In genomic region chr10:3802526-3803002, GRCh38 we compare ENCODE assay signal across 25 cellular contexts. TPM values are rescaled to one million over a fixed set of nuclear protein-coding genes. Genes with fewer than 3 reads are reported as not detected.
DNase-seq lines count a peak whose midpoint lies in the region; ATAC-seq, FAIRE-seq and TF ChIP-seq lines count a peak whose summit lies in the region.
"Had no signal": no experiment of that assay in that cellular context is flagged by ENCODE, and none has a peak within 500 bp of the region (broad histone marks: within the 10 kb centered on the region; RNA-seq: fewer than 3 reads in every experiment).

No MANE protein-coding gene starts in this region.

- no peak overlapping the region; the same call in 1 of the 2 replicates for H4K8ac ChIP-seq in H1 (ENCODE audit: extremely low read depth, insufficient read depth, low read length)
- H4K8ac ChIP-seq in trophoblast cell (ENCODE audit: low read depth, low read length), result no peak overlapping the region

- no peak overlapping the region for H3K4me3 ChIP-seq in CD4-positive, alpha-beta memory T cell (ENCODE audit: low read length in 2 of 2)
- H3K4me3 ChIP-seq in H1 (ENCODE audit: extremely low read depth in 1 of 4, insufficient read depth in 2 of 4, low read depth in 3 of 4, low read length in 4 of 4) (no peak overlapping the region), trophoblast cell (ENCODE audit: low read depth, low read length) (no peak overlapping the region), H7 (ENCODE audit: insufficient read depth, low read depth, low read length) (no peak overlapping the region)
- H3K4me3 ChIP-seq: suprapubic skin, vagina had no signal

- H3K14ac ChIP-seq in H1 (ENCODE audit: insufficient read length), result no peak overlapping the region
- H3K14ac ChIP-seq in trophoblast cell (ENCODE audit: low read length), result peak overlapping the region; percentile 16

- CTCF ChIA-PET in CD4-positive, alpha-beta memory T cell (lab: Charles Lee; ENCODE audit: partially characterized antibody), result interaction anchor here (0.6 to 0.7 kb wide), 2 partner anchors 9 to 10 kb away, joined by 3 read pairs; no protein-coding TSS in a partner anchor
- CTCF ChIA-PET in H1 (lab: Charles Lee; ENCODE audit: partially characterized antibody), result no interaction called here

- H2BK20ac ChIP-seq in H1 (ENCODE audit: low read length), result peak overlapping the region; percentile 27; the same call in 1 of the 2 replicates

- H4K20me1 ChIP-seq in H1 (replicated peaks in 1 of 2; ENCODE audit: control insufficient read depth in 1 of 2, insufficient read depth in 2 of 2, low read length in 2 of 2), result no peaks in the 10 kb centered on the region

- FAIRE-seq in HTR-8/SVneo (lab: Jason Lieb, UNC), result peak; percentile 80
- FAIRE-seq in H1 (lab: Jason Lieb, UNC), result no peak
- FAIRE-seq: D721Med had no signal

- H3K4me1 Mint-ChIP-seq in CD4-positive, alpha-beta memory T cell, result peaks cover 36 to 69% (median 60%) of the 10 kb centered on the region in 4 donors
- H3K4me1 Mint-ChIP-seq: CD14-positive monocyte had no signal

- H2AK5ac ChIP-seq in H1 (ENCODE audit: low read depth, low read length) (peak overlapping the region; percentile 97; the same call in 1 of the 2 replicates), trophoblast cell (ENCODE audit: low read length) (peak overlapping the region; percentile 45)

- H3K56ac ChIP-seq in H1 (replicated peaks; ENCODE audit: insufficient read length, low read depth, low read length), result no peak overlapping the region

- intact Hi-C loops in CD4-positive, alpha-beta memory T cell (cut with micrococcal nuclease), result no loop called here

- peak overlapping the region; percentile 62; the same call in 1 of the 2 replicates for H2BK12ac ChIP-seq in H1 (ENCODE audit: low read depth, low read length)
- peak overlapping the region; percentile 37 for H2BK12ac ChIP-seq in trophoblast cell (ENCODE audit: low read length)

- no peak overlapping the region for H2AFZ ChIP-seq in H1 (ENCODE audit: low read length)
- H2AFZ ChIP-seq in trophoblast cell (ENCODE audit: insufficient read depth, low read length, poor library complexity), result no peak overlapping the region

- H3K27me3 Mint-ChIP-seq in CD4-positive, alpha-beta memory T cell, result no peaks in the 10 kb centered on the region
- H3K27me3 Mint-ChIP-seq: naive thymus-derived CD8-positive, alpha-beta T cell; stimulated activated memory B cell treated with anti-CD40 and anti-IgM and Interleukin-4, amounts not matched to agents 10 μg/mL and 1 μg/mL and 100 μg/mL, for 72 hours had no signal

- TF ChIP-seq EP300 in H1 (IDR thresholded peaks at IDR 0.05; ENCODE audit: borderline replicate concordance in 1 of 2, low read depth in 2 of 2, low read length in 2 of 2), result no peak

- H3K27ac Mint-ChIP-seq in CD4-positive, alpha-beta memory T cell, result no peak overlapping the region
- H3K27ac Mint-ChIP-seq: dendritic cell treated with granulocyte-macrophage colony-stimulating factor and Interleukin-4, amounts not matched to agents 40 ng/mL and 50 ng/mL, for 4 days; mesothelial cell of epicardium; stimulated activated memory B cell treated with anti-CD40 and anti-IgM and Interleukin-4, amounts not matched to agents 10 μg/mL and 1 μg/mL and 100 μg/mL, for 72 hours had no signal

- H3K27ac ChIP-seq in CD4-positive, alpha-beta memory T cell (ENCODE audit: low read depth, low read length), result peak overlapping the region; percentile 99
- no peak overlapping the region for H3K27ac ChIP-seq in H1 (ENCODE audit: low read depth, low read length)
- H3K27ac ChIP-seq in trophoblast cell (ENCODE audit: low read depth, low read length), result no peak overlapping the region
- H3K27ac ChIP-seq: WERI-Rb-1 had no signal

- peaks cover 94% of the 10 kb centered on the region for H3K4me1 ChIP-seq in CD4-positive, alpha-beta memory T cell (ENCODE audit: insufficient read depth, low read length)
- H3K4me1 ChIP-seq in H1 (replicated peaks in 1 of 4; ENCODE audit: control insufficient read depth in 3 of 4, insufficient read depth in 4 of 4, low read length in 3 of 4), result peaks cover 2 to 6% (median 2%) of the 10 kb centered on the region in 4 experiments; a peak in 1 of 7 replicates
- H3K4me1 ChIP-seq in trophoblast cell (ENCODE audit: control insufficient read depth in 1 of 2, insufficient read depth in 2 of 2, low read length in 2 of 2), result peaks cover 14 to 20% of the 10 kb centered on the region in 2 experiments

- H3K18ac ChIP-seq in H1 (ENCODE audit: extremely low read depth, low read length) (no peak overlapping the region), trophoblast cell (ENCODE audit: low read length) (peak overlapping the region; percentile 4)

- no peak overlapping the region for H3K4me3 Mint-ChIP-seq in CD4-positive, alpha-beta memory T cell
- H3K4me3 Mint-ChIP-seq: dendritic cell treated with granulocyte-macrophage colony-stimulating factor and Interleukin-4, amounts not matched to agents 40 ng/mL and 50 ng/mL, for 4 days; mesothelial cell of epicardium; stimulated activated memory B cell treated with anti-CD40 and anti-IgM and Interleukin-4, amounts not matched to agents 10 μg/mL and 1 μg/mL and 100 μg/mL, for 72 hours had no signal

- H3K9ac ChIP-seq in H1 (replicated peaks in 1 of 4; ENCODE audit: extremely low read depth in 1 of 4, low read depth in 3 of 4, low read length in 3 of 4), result peak overlapping the region in 1 of 4 experiments; percentile 30; a peak in 1 of 7 replicates
- H3K9ac ChIP-seq in trophoblast cell (ENCODE audit: low read length), result no peak overlapping the region

- H3K9me3 ChIP-seq in CD4-positive, alpha-beta memory T cell (ENCODE audit: control insufficient read depth in 1 of 2, low read length in 2 of 2), result no peaks in the 10 kb centered on the region
- H3K9me3 ChIP-seq in H1 (ENCODE audit: insufficient read depth in 2 of 2, low read depth in 1 of 2, low read length in 1 of 2) (no peaks in the 10 kb centered on the region), trophoblast cell (ENCODE audit: insufficient read depth, low read depth, low read length) (no peaks in the 10 kb centered on the region)
- H3K9me3 ChIP-seq: suprapubic skin, vagina had no signal

- no peak overlapping the region for H4K5ac ChIP-seq in H1 (ENCODE audit: insufficient read length, low read depth, low read length)

- no peak for TF ChIP-seq RAD21 in H1 (IDR thresholded peaks at IDR 0.05 in 1 of 2, conservative IDR thresholded peaks at IDR 0.05 in 1 of 2; ENCODE audit: low read depth in 2 of 2, low read length in 2 of 2)

- H3K4me2 ChIP-seq in H1 (ENCODE audit: insufficient read depth in 1 of 2, low read depth in 2 of 2, low read length in 2 of 2) (no peak overlapping the region), trophoblast cell (ENCODE audit: low read length) (no peak overlapping the region)

- H3K4ac ChIP-seq in H1 (replicated peaks; ENCODE audit: insufficient read length, low read depth, low read length) (peak overlapping the region; percentile 62), trophoblast cell (ENCODE audit: low read depth, low read length) (no peak overlapping the region)

- no peak overlapping the region for H4K12ac ChIP-seq in trophoblast cell (ENCODE audit: low read depth, low read length)

- H2BK5ac ChIP-seq in H1 (ENCODE audit: low read depth, low read length) (peak overlapping the region; percentile 26; the same call in 1 of the 2 replicates), trophoblast cell (ENCODE audit: low read depth, low read length, poor library complexity) (no peak overlapping the region)

- no peak for DNase-seq in CD4-positive, alpha-beta memory T cell
- no peak for DNase-seq in HTR-8/SVneo (ENCODE audit: insufficient read length, low spot score)
- DNase-seq in H1 (ENCODE audit: low read depth in 1 of 2, low spot score in 2 of 2), result no peak
- DNase-seq in trophoblast cell, result no peak
- DNase-seq in NCI-H1930 (lab: John Stamatoyannopoulos, UW), result no peak
- no peak for DNase-seq in NCI-H1048 (lab: John Stamatoyannopoulos, UW)
- no peak for DNase-seq in H7
- DNase-seq: activated CD4-positive, alpha-beta T cell treated with anti-CD3 and anti-CD28 coated beads, Interleukin-2, amount 50 U/mL, for 4 hours; head of caudate nucleus; naive thymus-derived CD8-positive, alpha-beta T cell; NCI-H187; occipital lobe; RPMI8226; stimulated activated CD4-positive, alpha-beta T cell treated with anti-CD3 and anti-CD28 coated beads, Interleukin-4, amount 100 ng/mL, for 1 hour had no signal

- ATAC-seq in GM21526 (IDR thresholded peaks at IDR 0.05; ENCODE audit: low FRiP score, unreplicated experiment), result no peak
- ATAC-seq: activated naive CD4-positive, alpha-beta T cell treated with anti-CD3 and anti-CD28 coated beads, Interleukin-2, amount 50 U/mL, for 72 hours; naive thymus-derived CD8-positive, alpha-beta T cell; stimulated activated memory B cell treated with anti-CD40 and anti-IgM and Interleukin-4, amounts not matched to agents 10 μg/mL and 1 μg/mL and 100 μg/mL, for 72 hours had no signal

- WGBS in H1 (ENCODE audit: extremely low coverage in 1 of 2, insufficient coverage in 1 of 2, insufficient read length in 1 of 2, insufficient replicate concordance in 2 of 2, low coverage in 1 of 2, low lambda C conversion rate in 2 of 2, missing lambda C conversion rate in 1 of 2), 2 experiments, result 84% methylated on average over 4 of the region's 4 CpGs; no CpG with 5 or more reads in 1 of the 2 experiments
- WGBS in trophoblast cell (ENCODE audit: extremely low coverage, insufficient coverage, insufficient read length), result no CpG with 5 or more reads among the region's 4 CpGs

- no peaks in the 10 kb centered on the region for H3K36me3 ChIP-seq in CD4-positive, alpha-beta memory T cell (ENCODE audit: insufficient read depth, low read length)
- H3K36me3 ChIP-seq in H1 (ENCODE audit: control insufficient read depth in 2 of 4, insufficient read depth in 4 of 4, low read length in 3 of 4) (no peaks in the 10 kb centered on the region; a peak in 1 of 8 replicates), trophoblast cell (ENCODE audit: control insufficient read depth in 1 of 2, insufficient read depth in 2 of 2, low read length in 2 of 2) (no peaks in the 10 kb centered on the region), H7 (replicated peaks; ENCODE audit: control insufficient read depth, insufficient read depth, low read length) (no peaks in the 10 kb centered on the region)
- H3K36me3 ChIP-seq: suprapubic skin, vagina, WERI-Rb-1 had no signal

- peaks cover 6% of the 10 kb centered on the region; the same call in 1 of the 2 replicates for H3K23me2 ChIP-seq in H1 (ENCODE audit: low read depth, low read length)

- H3K36me3 Mint-ChIP-seq in CD4-positive, alpha-beta memory T cell, result peaks cover 0 to 3% of the 10 kb centered on the region in 2 donors
- H3K36me3 Mint-ChIP-seq: naive thymus-derived CD8-positive, alpha-beta T cell; stimulated activated memory B cell treated with anti-CD40 and anti-IgM and Interleukin-4, amounts not matched to agents 10 μg/mL and 1 μg/mL and 100 μg/mL, for 72 hours had no signal

- H3K27me3 ChIP-seq in CD4-positive, alpha-beta memory T cell (ENCODE audit: insufficient read depth, low read length), result no peaks in the 10 kb centered on the region
- no peaks in the 10 kb centered on the region for H3K27me3 ChIP-seq in H1 (replicated peaks in 1 of 4; ENCODE audit: control insufficient read depth in 3 of 4, extremely low read depth in 1 of 4, insufficient read depth in 3 of 4, low read length in 3 of 4)
- no peaks in the 10 kb centered on the region for H3K27me3 ChIP-seq in trophoblast cell (ENCODE audit: insufficient read depth, low read length)
- no peaks in the 10 kb centered on the region for H3K27me3 ChIP-seq in H7 (ENCODE audit: control insufficient read depth, insufficient read depth, low read length)
- H3K27me3 ChIP-seq: suprapubic skin, vagina had no signal

- H3K9me3 Mint-ChIP-seq in CD4-positive, alpha-beta memory T cell, result no peaks in the 10 kb centered on the region
- H3K9me3 Mint-ChIP-seq: CD14-positive monocyte; dendritic cell treated with granulocyte-macrophage colony-stimulating factor and Interleukin-4, amounts not matched to agents 40 ng/mL and 50 ng/mL, for 4 days; naive thymus-derived CD8-positive, alpha-beta T cell; stimulated activated memory B cell treated with anti-CD40 and anti-IgM and Interleukin-4, amounts not matched to agents 10 μg/mL and 1 μg/mL and 100 μg/mL, for 72 hours; T-helper 2 cell treated with Interferon-gamma antibody and Interleukin-4, amounts not matched to agents 5 μg/mL and 100 μg/mL, for 36 hours had no signal

- no peak for TF ChIP-seq POLR2A in H1 (IDR thresholded peaks at IDR 0.05; ENCODE audit: control extremely low read depth in 1 of 2, low read depth in 2 of 2, low read length in 2 of 2)

- H2BK120ac ChIP-seq in H1 (replicated peaks; ENCODE audit: low read depth, low read length), result no peak overlapping the region
- peak overlapping the region; percentile 17 for H2BK120ac ChIP-seq in trophoblast cell (ENCODE audit: insufficient read depth, low read length, poor library complexity)

- H3K79me1 ChIP-seq in H1 (ENCODE audit: low read depth, low read length) (no peaks in the 10 kb centered on the region), trophoblast cell (ENCODE audit: low read length) (peaks cover 33% of the 10 kb centered on the region)

- no peak for TF ChIP-seq CTCF in H1 (IDR thresholded peaks at IDR 0.05; ENCODE audit: control extremely low read depth in 1 of 3, insufficient read depth in 1 of 3, low read depth in 1 of 3, low read length in 3 of 3)

- POLR2A ChIA-PET in CD4-positive, alpha-beta memory T cell (lab: Charles Lee; ENCODE audit: partially characterized antibody), result interaction anchor here (1.0 to 6.2 kb wide), 3 partner anchors 8 to 19 kb away, joined by 4 to 327 read pairs (median 13); partner anchors contain the start of gene KLF6
- POLR2A ChIA-PET in H1 (lab: Charles Lee; ENCODE audit: partially characterized antibody), result interaction anchor here (2.5 kb wide), 1 partner anchor 17 kb away, joined by 9 read pairs; the partner anchor contains the start of gene KLF6

- H4K91ac ChIP-seq in H1 (replicated peaks; ENCODE audit: insufficient read length, low read length) (peak overlapping the region; percentile 48), trophoblast cell (ENCODE audit: low read depth, low read length) (peak overlapping the region; percentile 1)

- H3K23ac ChIP-seq in H1 (ENCODE audit: insufficient read length) (no peak overlapping the region), trophoblast cell (ENCODE audit: low read length) (peak overlapping the region; percentile 14)

- H3K79me2 ChIP-seq in H1 (ENCODE audit: control insufficient read depth in 1 of 2, insufficient read depth in 2 of 2, low read length in 2 of 2) (no peaks in the 10 kb centered on the region), trophoblast cell (ENCODE audit: control insufficient read depth, insufficient read depth, low read length, poor library complexity) (peaks cover 3% of the 10 kb centered on the region)

- H2BK15ac ChIP-seq in H1 (ENCODE audit: low read length), result peak overlapping the region; percentile 8; the same call in 1 of the 2 replicates

RNA-seq across cellular contexts. Expression of gene KLF6, which starts 17.6 kb away (rescaled TPM):
- 100 to 1,000 TPM; 291 to 311 TPM for total RNA-seq in CD4-positive, alpha-beta memory T cell
- 100 to 1,000 TPM; 814 to 865 TPM for polyA plus RNA-seq in CD4-positive, alpha-beta memory T cell
- 19.5 and 23.0 TPM in 2 replicates for total RNA-seq in H1 (2021; fragmentation: NEBNext Ultra II Directional; extraction: Animal tissue kit (Norgen Biotek cat#: 25700))
- polyA plus RNA-seq in H1 (2011; rRNA removed), result 5.7 and 10.1 TPM in 2 replicates
- polyA plus RNA-seq in H1 (2011; cell fraction: cytosol; rRNA removed), result 8.9 TPM
- 19.0 TPM for polyA plus RNA-seq in H1 (2011; cell fraction: nucleus; rRNA removed)
- 9.4 to 16.4 TPM (median 12.4 TPM) in 4 replicates for polyA plus RNA-seq in H1 (2012, experiment 1 of 2)
- polyA plus RNA-seq in H1 (2012, experiment 2 of 2), result 4.0 TPM
- polyA plus RNA-seq in H1 (2013, experiment 1 of 2), result 9.9 TPM
- 10.1 TPM for polyA plus RNA-seq in H1 (2013, experiment 2 of 2)
- polyA minus RNA-seq in H1 (2011; rRNA and poly(A)+ RNA removed), result 19.2 and 29.7 TPM in 2 replicates
- 9.5 TPM for polyA minus RNA-seq in H1 (2011; cell fraction: cytosol; rRNA and poly(A)+ RNA removed)
- polyA minus RNA-seq in H1 (2011; cell fraction: nucleus; rRNA and poly(A)+ RNA removed), result 108 TPM
- 113 TPM in 2 replicates for polyA plus RNA-seq in trophoblast cell (2013)
- 7.6 and 9.8 TPM in 2 replicates for total RNA-seq in H7 (2014; rRNA removed; shearing (Covaris generic))

Comparison
In these comparisons a context has a peak if more than half of its experiments do, and no peak if none do; other contexts are left out.
1. RNA of gene KLF6, which starts 17.6 kb away (total RNA-seq): 291 to 311 TPM in CD4-positive, alpha-beta memory T cell; 19.5 to 23.0 TPM in H1 and 7.6 to 9.8 TPM in H7; every median in the first group is over 10 times any median in the second.